Comparison of ENCODE assay signal across 8 cellular contexts in the genomic region with DNA sequence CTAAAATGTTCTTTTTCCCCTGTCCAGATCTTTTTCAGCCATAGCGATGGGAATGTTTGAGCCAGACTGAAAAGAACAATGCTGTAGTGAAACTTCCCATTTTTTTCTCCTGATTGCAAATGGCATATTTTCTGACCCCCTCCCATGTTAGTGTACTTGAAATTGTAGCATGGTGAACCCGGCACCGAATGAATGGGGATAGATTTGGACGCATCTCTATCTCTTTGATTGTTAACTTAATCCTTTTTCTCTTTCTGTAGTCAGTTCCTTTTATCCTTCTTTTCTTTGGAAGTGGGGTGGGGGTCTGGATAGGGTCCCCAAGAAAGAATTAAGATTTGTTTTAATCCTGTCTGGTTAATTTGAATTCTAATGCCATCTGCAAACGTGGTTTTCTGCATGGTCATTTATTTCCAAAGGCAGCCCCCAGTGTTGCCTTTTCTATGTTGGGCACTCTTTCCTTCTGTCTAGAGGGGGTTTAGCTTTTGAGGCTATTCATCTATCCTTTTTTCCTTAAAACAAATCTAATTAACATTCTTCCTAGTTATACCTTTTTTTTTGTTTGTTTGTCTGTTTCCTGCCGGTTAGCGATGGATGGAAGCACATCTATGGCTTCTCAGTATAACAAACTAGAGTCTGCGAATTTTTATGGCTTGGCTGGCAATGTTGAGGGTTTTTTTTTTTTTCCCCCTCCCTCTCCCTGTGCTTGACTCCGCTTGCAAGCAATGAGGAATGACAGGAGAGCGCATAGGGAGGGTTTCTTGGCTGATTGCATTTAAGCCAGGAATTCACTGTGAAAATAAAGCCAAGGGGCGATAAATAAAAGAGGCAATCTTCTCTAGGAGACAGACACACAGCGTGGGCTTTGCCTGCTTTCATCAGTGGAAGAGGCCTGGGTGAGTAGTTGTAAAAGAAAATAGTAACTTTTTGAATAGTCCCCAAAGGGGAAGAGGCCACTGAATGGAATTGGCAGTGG. TPM values are rescaled to one million over a fixed set of nuclear protein-coding genes. Genes with fewer than 3 reads are reported as not detected.
DNase-seq lines count a peak whose midpoint lies in the region; FAIRE-seq and TF ChIP-seq lines count a peak whose summit lies in the region.

No MANE protein-coding gene starts in this region.

- peak overlapping the region; percentile 80 for H3K4me3 Mint-ChIP-seq in T-helper 2 cell treated with Interferon-gamma antibody and Interleukin-4, amounts not matched to agents 5 μg/mL and 100 μg/mL, for 36 hours
- peak overlapping the region; percentile 89 for H3K4me3 Mint-ChIP-seq in activated naive CD8-positive, alpha-beta T cell

- H3K4me1 ChIP-seq in iPS-20b (ENCODE audit: insufficient read depth, low read length) (peaks cover 12% of the 10 kb centered on the region; the same call in 1 of the 2 replicates), spleen (peaks cover 19 to 52% (median 33%) of the 10 kb centered on the region in 6 donors)

- H3K4me3 ChIP-seq in iPS-20b (ENCODE audit: low read length), result peak overlapping the region; percentile 71
- peak overlapping the region; percentile 74 to 99 (median 84) for H3K4me3 ChIP-seq in spleen

- H3K27me3 ChIP-seq in iPS-20b (ENCODE audit: insufficient read depth, low read length), result peaks cover 48% of the 10 kb centered on the region
- no peaks in the 10 kb centered on the region for H3K27me3 ChIP-seq in spleen (replicated peaks in 1 of 7)

- H3K27ac ChIP-seq in iPS-20b (ENCODE audit: low read length) (no peak overlapping the region), spleen (peak overlapping the region in 4 of 8 donors; percentile 85 to 98 (median 92))

- peak overlapping the region; percentile 63; the same call in 1 of the 2 replicates for H3K9ac ChIP-seq in iPS-20b (ENCODE audit: low read depth, low read length)

- H3K27me3 Mint-ChIP-seq in T-helper 2 cell treated with Interferon-gamma antibody and Interleukin-4, amounts not matched to agents 5 μg/mL and 100 μg/mL, for 36 hours (ENCODE audit: low read depth), result peaks cover 24% of the 10 kb centered on the region
- no peaks in the 10 kb centered on the region for H3K27me3 Mint-ChIP-seq in activated naive CD8-positive, alpha-beta T cell

- H3K9me3 Mint-ChIP-seq in T-helper 2 cell treated with Interferon-gamma antibody and Interleukin-4, amounts not matched to agents 5 μg/mL and 100 μg/mL, for 36 hours, result no peaks in the 10 kb centered on the region
- H3K9me3 Mint-ChIP-seq in activated naive CD8-positive, alpha-beta T cell (ENCODE audit: low read depth), result no peaks in the 10 kb centered on the region

- intact Hi-C loops in spleen (cut with DNase I; ENCODE audit: low total_unique reads), result loop anchor here (5.0 to 10.0 kb wide), 2 partner anchors 68 to 170 kb away; a partner anchor contains a TSS

- no peak for DNase-seq in T-helper 2 cell treated with Interferon-gamma antibody and Interleukin-4, amounts not matched to agents 5 μg/mL and 100 μg/mL, for 36 hours (ENCODE audit: low spot score)
- DNase-seq in T-helper 2 cell (no peak), spleen (no peak), MV-4-11 (lab: John Stamatoyannopoulos, UW) (no peak), NCI-H1694 treated with DMSO at 0.1 percent for 48 hours (lab: John Stamatoyannopoulos, UW) (no peak), HTR-8/SVneo (ENCODE audit: insufficient read length, low spot score) (no peak)

- H3K36me3 Mint-ChIP-seq in T-helper 2 cell treated with Interferon-gamma antibody and Interleukin-4, amounts not matched to agents 5 μg/mL and 100 μg/mL, for 36 hours (ENCODE audit: low read depth), result peaks cover 19% of the 10 kb centered on the region
- peaks cover 7% of the 10 kb centered on the region for H3K36me3 Mint-ChIP-seq in activated naive CD8-positive, alpha-beta T cell

- H3K36me3 ChIP-seq in iPS-20b (ENCODE audit: insufficient read depth, low read depth, low read length), result no peaks in the 10 kb centered on the region
- H3K36me3 ChIP-seq in spleen, result no peaks in the 10 kb centered on the region

- H3K27ac Mint-ChIP-seq in T-helper 2 cell treated with Interferon-gamma antibody and Interleukin-4, amounts not matched to agents 5 μg/mL and 100 μg/mL, for 36 hours, result no peak overlapping the region
- H3K27ac Mint-ChIP-seq in activated naive CD8-positive, alpha-beta T cell, result peak overlapping the region; percentile 22

- peaks cover 20% of the 10 kb centered on the region for H3K4me1 Mint-ChIP-seq in T-helper 2 cell treated with Interferon-gamma antibody and Interleukin-4, amounts not matched to agents 5 μg/mL and 100 μg/mL, for 36 hours (ENCODE audit: low read depth)
- peaks cover 29% of the 10 kb centered on the region for H3K4me1 Mint-ChIP-seq in activated naive CD8-positive, alpha-beta T cell (ENCODE audit: low read depth)

- TF ChIP-seq POLR2A in spleen (IDR thresholded peaks at IDR 0.05), result no peak

- no peak for TF ChIP-seq CTCF in spleen (IDR thresholded peaks at IDR 0.05 in 8 of 11, conservative IDR thresholded peaks at IDR 0.05 in 3 of 11)

- no peak for FAIRE-seq in HTR-8/SVneo (lab: Jason Lieb, UNC)

- H3K9me3 ChIP-seq in iPS-20b (ENCODE audit: insufficient read depth, low read depth, low read length) (no peaks in the 10 kb centered on the region), spleen (no peaks in the 10 kb centered on the region)

- 57 to 66% (median 59%) methylated on average over 12 of the region's 12 CpGs for WGBS in spleen, 5 donors

RNA-seq across cellular contexts. Expression of a gene that starts 2.5 kb away (rescaled TPM):
- 10 to 100 TPM; 15.7 to 22.9 (median 19.1) TPM for total RNA-seq in spleen
- 1 to 10 TPM; 3.1 to 4.8 (median 3.4) TPM for polyA plus RNA-seq in spleen
